In the genomic region with DNA sequence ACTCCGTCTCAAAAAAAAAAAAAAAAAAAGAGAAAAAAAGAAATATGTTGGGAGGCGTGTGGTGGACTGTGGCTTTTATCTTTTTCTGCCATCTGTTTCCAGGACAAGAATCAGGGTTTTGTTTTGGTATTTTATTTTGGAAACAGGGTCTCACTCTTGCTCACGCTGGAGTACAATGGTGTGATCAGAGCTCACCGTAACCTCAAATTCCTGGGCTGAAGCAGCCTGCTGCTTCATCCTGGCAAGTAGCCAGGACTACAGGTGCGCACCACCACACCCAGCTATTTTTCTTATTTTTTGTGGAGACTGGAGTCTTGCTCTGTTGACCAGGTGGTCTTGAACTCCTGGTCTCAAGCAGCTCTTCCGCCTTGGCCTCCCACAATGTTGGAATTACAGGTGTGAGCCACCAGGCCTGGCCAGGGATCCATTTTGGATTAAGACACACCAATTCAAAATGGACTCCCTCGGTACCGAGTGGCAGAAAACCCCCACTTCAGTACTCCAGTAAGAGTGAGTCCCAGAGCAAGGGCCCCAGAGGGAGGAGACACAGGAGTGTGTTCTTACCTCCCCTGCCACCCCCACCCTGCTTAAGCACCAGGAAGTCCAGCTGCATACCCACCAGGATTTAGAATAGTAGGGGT, we compare ENCODE assay signal across 22 cellular contexts. TPM values are rescaled to one million over a fixed set of nuclear protein-coding genes. Genes with fewer than 3 reads are reported as not detected.
DNase-seq lines count a peak whose midpoint lies in the region; ATAC-seq, FAIRE-seq and TF ChIP-seq lines count a peak whose summit lies in the region.
"Had no signal": no experiment of that assay in that cellular context is flagged by ENCODE, and none has a peak within 500 bp of the region (broad histone marks: within the 10 kb centered on the region; RNA-seq: fewer than 3 reads in every experiment).

No MANE protein-coding gene starts in this region.

- no peaks in the 10 kb centered on the region for H3K9me3 ChIP-seq in esophagus (ENCODE audit: control insufficient read depth in 2 of 2, insufficient read depth in 1 of 2, low read depth in 1 of 2, low read length in 1 of 2)
- no peaks in the 10 kb centered on the region for H3K9me3 ChIP-seq in stomach smooth muscle (ENCODE audit: control insufficient read depth in 2 of 2, low read length in 2 of 2)
- H3K9me3 ChIP-seq in colonic mucosa: no peaks in the 10 kb centered on the region
- H3K9me3 ChIP-seq: BE2C, psoas muscle had no signal

- 90 to 91% methylated on average over 8 of the region's 8 CpGs for WGBS in esophagus, 2 donors

- TF ChIP-seq CTCF in colonic mucosa (IDR thresholded peaks at IDR 0.05) (no peak), D721Med (IDR thresholded peaks at IDR 0.05; ENCODE audit: insufficient read depth, missing control alignments) (no peak)

- no peak for FAIRE-seq in D721Med (lab: Jason Lieb, UNC)
- FAIRE-seq: GM18507, GM19239 had no signal

- intact Hi-C loops in colonic mucosa (cut with DNase I): no loop called here

- peaks cover 0 to 2% of the 10 kb centered on the region in 2 donors for H3K4me1 ChIP-seq in esophagus (ENCODE audit: control insufficient read depth in 2 of 2, insufficient read depth in 2 of 2, low read length in 1 of 2)
- peaks cover 29% of the 10 kb centered on the region for H3K4me1 ChIP-seq in stomach smooth muscle (ENCODE audit: control insufficient read depth, insufficient read depth, low read length)
- peaks cover 8% of the 10 kb centered on the region for H3K4me1 ChIP-seq in colonic mucosa
- H3K4me1 ChIP-seq: BE2C had no signal

- no peak for TF ChIP-seq EP300 in Ishikawa (IDR thresholded peaks at IDR 0.05; ENCODE audit: borderline replicate concordance)

- H3K27ac ChIP-seq in esophagus (ENCODE audit: low read depth in 2 of 2, low read length in 1 of 2) (peak overlapping the region; percentile 1 to 47), stomach smooth muscle (ENCODE audit: low read length) (peak overlapping the region; percentile 62), colonic mucosa (no peak overlapping the region)
- H3K27ac ChIP-seq: brain microvascular endothelial cell had no signal

- H3K27me3 ChIP-seq in esophagus (ENCODE audit: control insufficient read depth in 1 of 2, insufficient read depth in 2 of 2, low read length in 2 of 2) (no peaks in the 10 kb centered on the region), stomach smooth muscle (ENCODE audit: control insufficient read depth in 1 of 2, insufficient read depth in 2 of 2, low read length in 2 of 2) (no peaks in the 10 kb centered on the region), colonic mucosa (no peaks in the 10 kb centered on the region)
- H3K27me3 ChIP-seq: BE2C, brain microvascular endothelial cell had no signal

- ATAC-seq in HG03342 (IDR thresholded peaks at IDR 0.05; ENCODE audit: unreplicated experiment): no peak
- ATAC-seq: activated CD4-positive, alpha-beta T cell treated with anti-CD3 and anti-CD28 coated beads for 36 hours; psoas muscle; stimulated activated naive CD8-positive, alpha-beta T cell treated with anti-CD3 and anti-CD28 coated beads, Interleukin-15, amount 100 ng/mL, for 72 hours; T-helper 17 cell had no signal

- no peak for TF ChIP-seq RAD21 in Ishikawa (IDR thresholded peaks at IDR 0.05; ENCODE audit: low read depth)

- H3K9ac ChIP-seq in stomach smooth muscle (ENCODE audit: low read length in 2 of 2): no peak overlapping the region
- H3K9ac ChIP-seq in colonic mucosa (ENCODE audit: low read depth in 2 of 2, low read length in 2 of 2): no peak overlapping the region

- DNase-seq in NCI-H69 (lab: John Stamatoyannopoulos, UW) (peak; percentile 80), colonic mucosa (no peak), D721Med (ENCODE audit: insufficient read length, low spot score) (no peak)
- DNase-seq: activated CD4-positive, alpha-beta T cell treated with anti-CD3 and anti-CD28 coated beads for 36 hours; activated naive CD4-positive, alpha-beta T cell treated with anti-CD3 and anti-CD28 coated beads, Interleukin-2, amount 10 ng/mL, durations not matched to agents 7 days and 5 days; BE2C; brain microvascular endothelial cell; DMS153; effector CD8-positive, alpha-beta T cell; NCI-H2029; NK-92 treated with Interleukin-12 subunit alpha and Interleukin-12 subunit beta, amount 100 ng/mL, for 24 hours; psoas muscle; SHP77; stimulated activated naive CD8-positive, alpha-beta T cell treated with anti-CD3 and anti-CD28 coated beads, Interleukin-15, amount 100 ng/mL, for 72 hours; T-helper 17 cell had no signal

- H3K36me3 ChIP-seq in esophagus (ENCODE audit: control insufficient read depth in 2 of 2, insufficient read depth in 2 of 2, low read length in 1 of 2) (no peaks in the 10 kb centered on the region), stomach smooth muscle (ENCODE audit: control insufficient read depth in 2 of 2, insufficient read depth in 2 of 2, low read length in 2 of 2) (no peaks in the 10 kb centered on the region), colonic mucosa (no peaks in the 10 kb centered on the region)
- H3K36me3 ChIP-seq: BE2C, brain microvascular endothelial cell had no signal

- H3K4me3 ChIP-seq in esophagus (ENCODE audit: low read depth in 1 of 2, low read length in 2 of 2): no peak overlapping the region
- H3K4me3 ChIP-seq in stomach smooth muscle (ENCODE audit: low read length in 2 of 2): no peak overlapping the region
- no peak overlapping the region for H3K4me3 ChIP-seq in colonic mucosa
- H3K4me3 ChIP-seq: lung had no signal

TF ChIP-seq in Ishikawa, 13 proteins besides CTCF, POLR2A, EP300 and RAD21:
- TF ChIP-seq CREB1 (IDR thresholded peaks at IDR 0.05; ENCODE audit: low read depth) (no peak), MAX (IDR thresholded peaks at IDR 0.05) (no peak), NFIC (IDR thresholded peaks at IDR 0.05) (peak; percentile 80), CEBPB (IDR thresholded peaks at IDR 0.05) (no peak), TAF1 (IDR thresholded peaks at IDR 0.05; ENCODE audit: low read depth) (no peak), FOXM1 (IDR thresholded peaks at IDR 0.05; ENCODE audit: borderline replicate concordance, low read depth) (no peak), REST (IDR thresholded peaks at IDR 0.05; ENCODE audit: low read depth) (no peak), YY1 (IDR thresholded peaks at IDR 0.05; ENCODE audit: low read depth) (peak; percentile 66), TEAD4 (IDR thresholded peaks at IDR 0.05) (peak; percentile 34; the same call in 1 of the 2 replicates)

RNA-seq across cellular contexts. Expression of gene MTURN, which starts 6.7 kb away (rescaled TPM):
- 1 to 10 TPM; 7.7 to 9.9 TPM for polyA plus RNA-seq in esophagus
- 10 to 100 TPM in 1 of 2 donors, 1 to 10 TPM in 1; 8.0 to 10.8 TPM for total RNA-seq in colonic mucosa
